ENCODE assay signal across 16 cellular contexts in genomic region chr7:31493714-31494181, GRCh38. TPM values are rescaled to one million over a fixed set of nuclear protein-coding genes. Genes with fewer than 3 reads are reported as not detected.
DNase-seq lines count a peak whose midpoint lies in the region; ATAC-seq and TF ChIP-seq lines count a peak whose summit lies in the region.
"Had no signal": no experiment of that assay in that cellular context is flagged by ENCODE, and none has a peak within 500 bp of the region (broad histone marks: within the 10 kb centered on the region; RNA-seq: fewer than 3 reads in every experiment).

No MANE protein-coding gene starts in this region.

- no peak for TF ChIP-seq POLR2A in gastrocnemius medialis (IDR thresholded peaks at IDR 0.05)

- H3K4me1 ChIP-seq in right atrium auricular region (no peaks in the 10 kb centered on the region), gastrocnemius medialis (no peaks in the 10 kb centered on the region)
- H3K4me1 ChIP-seq: esophagus muscularis mucosa had no signal

- no peaks in the 10 kb centered on the region for H3K9me3 ChIP-seq in right atrium auricular region
- H3K9me3 ChIP-seq in gastrocnemius medialis, result no peaks in the 10 kb centered on the region
- H3K9me3 ChIP-seq: esophagus muscularis mucosa had no signal

- ATAC-seq in Right ventricle myocardium inferior (peak; percentile 75), gastrocnemius medialis (no peak)

- no peaks in the 10 kb centered on the region for H3K36me3 ChIP-seq in right atrium auricular region
- H3K36me3 ChIP-seq in gastrocnemius medialis, result no peaks in the 10 kb centered on the region
- H3K36me3 ChIP-seq: esophagus muscularis mucosa had no signal

- H3K27ac ChIP-seq in right atrium auricular region (no peak overlapping the region), gastrocnemius medialis (no peak overlapping the region)
- H3K27ac ChIP-seq: esophagus muscularis mucosa had no signal

- intact Hi-C loops in Right ventricle myocardium inferior (cut with DNase I), result no loop called here
- intact Hi-C loops in posterior vena cava (cut with DNase I), result no loop called here
- intact Hi-C loops in gastrocnemius medialis (cut with DNase I; ENCODE audit: low total_unique reads), result no loop called here

- no peak for TF ChIP-seq CTCF in right atrium auricular region (IDR thresholded peaks at IDR 0.05)
- no peak for TF ChIP-seq CTCF in gastrocnemius medialis (IDR thresholded peaks at IDR 0.05 in 4 of 5, conservative IDR thresholded peaks at IDR 0.05 in 1 of 5)

- no peaks in the 10 kb centered on the region for H3K27me3 ChIP-seq in right atrium auricular region
- no peaks in the 10 kb centered on the region for H3K27me3 ChIP-seq in gastrocnemius medialis
- H3K27me3 ChIP-seq: esophagus muscularis mucosa had no signal

- H3K4me3 ChIP-seq in right atrium auricular region (no peak overlapping the region), gastrocnemius medialis (no peak overlapping the region)
- H3K4me3 ChIP-seq: esophagus muscularis mucosa had no signal

- DNase-seq in Right ventricle myocardium inferior (ENCODE audit: missing footprints) (no peak), right atrium auricular region (ENCODE audit: low spot score) (no peak), SKM-1 (lab: John Stamatoyannopoulos, UW; ENCODE audit: unreplicated experiment) (peak; percentile 50), iPS-NIHi7 (ENCODE audit: extremely low spot score) (peak; percentile 35), ureter (ENCODE audit: low spot score) (peak; percentile 52), posterior vena cava (ENCODE audit: low spot score) (no peak), KBM-7 (no peak), gastrocnemius medialis (no peak)
- DNase-seq: activated CD4-positive, alpha-beta T cell treated with anti-CD3 and anti-CD28 coated beads for 4 hours; GDM1; Karpas-422; kidney glomerular epithelial cell; occipital lobe; stimulated activated CD4-positive, alpha-beta T cell treated with anti-CD3 and anti-CD28 coated beads, Interleukin-4, amount 100 ng/mL, for 4 hours had no signal

- in situ Hi-C loops in KBM-7 (cut with MboI; ENCODE audit: low pct_unique_long_range_greater_than_20kb, low sequenced_read_pairs), result no loop called here
- in situ Hi-C loops in gastrocnemius medialis (cut with MboI; ENCODE audit: low sequenced_read_pairs in 4 of 4), result no loop called here

RNA-seq across cellular contexts. Expression of gene ITPRID1, which starts 20.1 kb away (rescaled TPM):
- not detected for total RNA-seq in Right ventricle myocardium inferior
- total RNA-seq in right atrium auricular region, result not detected
- not detected for total RNA-seq in ureter
- not detected for total RNA-seq in posterior vena cava
- total RNA-seq in gastrocnemius medialis, result not detected
- total RNA-seq: activated T-helper 2 cell treated with anti-CD3 and anti-CD28 coated beads, Interferon-gamma antibody, Interleukin-2, Interleukin-4, amounts not matched to agents 10 μg/mL and 5 μg/mL and 100 μg/mL, durations not matched to agents 14 hours and 24 hours and 36 hours; esophagus muscularis mucosa had no signal

Comparison
In these comparisons a context has a peak if more than half of its experiments do, and no peak if none do; other contexts are left out.
1. DNase-seq: peak in SKM-1 (single experiment), iPS-NIHi7 (single experiment) and ureter (single experiment); none in Right ventricle myocardium inferior (single experiment), right atrium auricular region (single experiment), posterior vena cava (single experiment), KBM-7 (single experiment) and gastrocnemius medialis (0 of 2).